9 cellular contexts compared by ENCODE assay signal in the genomic region with DNA sequence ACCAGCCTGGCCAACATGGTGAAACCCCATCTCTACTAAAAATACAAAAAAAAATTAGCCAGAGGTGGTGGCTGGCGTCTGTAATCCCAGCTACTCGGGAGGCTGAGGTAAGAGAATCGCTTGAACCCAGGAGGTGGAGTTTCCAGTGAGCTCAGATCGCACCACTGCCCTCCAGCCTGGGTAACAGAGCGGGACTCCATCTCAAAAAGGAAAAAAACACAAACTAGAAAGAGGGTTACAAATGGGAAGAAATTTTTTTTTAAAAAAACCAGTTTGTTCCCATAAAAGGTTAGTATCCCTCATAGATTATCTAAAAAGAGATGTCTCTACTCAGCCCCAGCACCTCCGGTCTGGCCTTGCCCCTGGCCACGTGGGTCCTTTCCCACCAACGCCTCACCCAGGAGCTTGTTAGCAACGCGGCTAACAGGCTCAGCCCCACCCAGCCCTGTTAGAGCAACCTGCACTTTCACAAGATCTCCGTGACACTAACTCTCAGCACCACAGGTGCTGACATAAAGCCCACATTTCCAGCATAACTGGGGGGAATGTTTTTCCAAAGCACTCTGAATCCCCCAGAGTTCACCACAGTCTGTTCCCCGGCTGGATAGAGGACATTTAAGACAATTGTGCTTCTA. TPM values are rescaled to one million over a fixed set of nuclear protein-coding genes. Genes with fewer than 3 reads are reported as not detected.
DNase-seq lines count a peak whose midpoint lies in the region; FAIRE-seq and TF ChIP-seq lines count a peak whose summit lies in the region.
"Had no signal": no experiment of that assay in that cellular context is flagged by ENCODE, and none has a peak within 500 bp of the region (broad histone marks: within the 10 kb centered on the region; RNA-seq: fewer than 3 reads in every experiment).

No MANE protein-coding gene starts in this region.

- no peaks in the 10 kb centered on the region for H3K9me3 ChIP-seq in ectodermal cell (ENCODE audit: control insufficient read depth, low read length)
- H3K9me3 ChIP-seq in ovary, result no peaks in the 10 kb centered on the region

- peaks cover 29% of the 10 kb centered on the region for H3K27me3 ChIP-seq in ectodermal cell (ENCODE audit: control insufficient read depth, insufficient read depth, low read length, poor library complexity, severe bottlenecking)
- H3K27me3 ChIP-seq in ovary, result no peaks in the 10 kb centered on the region

- H3K27ac ChIP-seq in RWPE1, result peak overlapping the region; percentile 90
- no peak overlapping the region for H3K27ac ChIP-seq in ectodermal cell (ENCODE audit: insufficient read depth, low read depth, low read length, poor library complexity, severe bottlenecking)
- H3K27ac ChIP-seq in ovary, result peak overlapping the region in 1 of 2 donors; percentile 74

- TF ChIP-seq POLR2A in ovary (IDR thresholded peaks at IDR 0.05), result peak; percentile 23
- TF ChIP-seq POLR2A in erythroblast (IDR thresholded peaks at IDR 0.05; ENCODE audit: low read length), result no peak

- TF ChIP-seq CTCF in RWPE1 (conservative IDR thresholded peaks at IDR 0.05; ENCODE audit: low read depth) (no peak), ovary (IDR thresholded peaks at IDR 0.05) (no peak)

- H3K4me1 ChIP-seq in ectodermal cell (ENCODE audit: control insufficient read depth, insufficient read depth, low read length), result peaks cover 18% of the 10 kb centered on the region
- H3K4me1 ChIP-seq in ovary (ENCODE audit: insufficient read depth), result peaks cover under 1% of the 10 kb centered on the region

- H3K36me3 ChIP-seq in ectodermal cell (ENCODE audit: control insufficient read depth, insufficient read depth, low read length) (no peaks in the 10 kb centered on the region), ovary (no peaks in the 10 kb centered on the region)

- CTCF ChIA-PET in RWPE1 (lab: Yijun Ruan, JAX), result interaction anchor here (1.4 to 2.5 kb wide), 3 partner anchors 7 to 14 kb away, joined by 6 to 10 read pairs (median 8); no protein-coding TSS in a partner anchor

- peak; percentile 64 for FAIRE-seq in GM18507 (lab: Jason Lieb, UNC)

- POLR2A ChIA-PET in RWPE1 (lab: Yijun Ruan, JAX; ENCODE audit: low non-redundant PET), result interaction anchor here (0.6 kb wide), 1 partner anchor 270 kb away, joined by 3 read pairs; no protein-coding TSS in a partner anchor

- WGBS in ectodermal cell, 2 experiments, result 6 to 9% methylated on average over 11 to 12 of the region's 12 CpGs
- 25 to 30% (median 30%) methylated on average over 12 of the region's 12 CpGs for WGBS in ovary, 3 donors

- DNase-seq in GM18507 (ENCODE audit: extremely low spot score, insufficient read length, low read depth), result peak; percentile 32
- peak; percentile 82 for DNase-seq in RWPE1 (ENCODE audit: low spot score)
- DNase-seq in ovary, result peak; percentile 49 to 67 (median 60)
- no peak for DNase-seq in AML-193 (lab: John Stamatoyannopoulos, UW)
- no peak for DNase-seq in erythroblast (lab: John Stamatoyannopoulos, UW)
- no peak for DNase-seq in putamen (ENCODE audit: low spot score)
- DNase-seq in NCI-H2171 treated with DMSO at 0.1 percent for 48 hours (lab: John Stamatoyannopoulos, UW), result no peak
- DNase-seq: IMR-90 had no signal

- no peak for TF ChIP-seq EP300 in ovary (IDR thresholded peaks at IDR 0.05)

- intact Hi-C loops in ovary (cut with DNase I), result loop anchor here in 1 of 4 donors (10.0 kb wide), 1 partner anchor 244 kb away; a partner anchor contains a TSS

- H3K4me3 ChIP-seq in ectodermal cell (ENCODE audit: insufficient read depth, low read depth, low read length), result peak overlapping the region; percentile 71
- peak overlapping the region; percentile 37 for H3K4me3 ChIP-seq in ovary

RNA-seq across cellular contexts. Expression of a gene that starts 4.3 kb away (rescaled TPM):
- 134 TPM for polyA plus RNA-seq in ectodermal cell (2013, experiment 1 of 4)
- polyA plus RNA-seq in ectodermal cell (2013, experiment 2 of 4), result 126 TPM
- 100.0 TPM for polyA plus RNA-seq in ectodermal cell (2013, experiment 3 of 4)
- 118 TPM for polyA plus RNA-seq in ectodermal cell (2013, experiment 4 of 4)
- total RNA-seq in ovary, result 100 to 1,000 TPM in 3 of 7 donors, 10 to 100 TPM in 4; 82.1 to 177 (median 98.4) TPM
- polyA plus RNA-seq in ovary, result 10 to 100 TPM; 58.3 to 59.0 TPM

RNA-seq across cellular contexts. Expression of a gene that starts 18.9 kb away (rescaled TPM):
- 1.4 TPM for polyA plus RNA-seq in ectodermal cell (2013, experiment 1 of 4)
- polyA plus RNA-seq in ectodermal cell (2013, experiment 2 of 4), result 1.00 TPM
- not detected for polyA plus RNA-seq in ectodermal cell (2013, experiment 3 of 4)
- polyA plus RNA-seq in ectodermal cell (2013, experiment 4 of 4), result 0.81 TPM
- total RNA-seq in ovary, result 1 to 10 TPM in 1 of 7 donors, under 1 TPM in 4, not detected in 2; 0.54 to 1.6 (median 0.75) TPM
- polyA plus RNA-seq in ovary, result not detected
- total RNA-seq: IMR-90 had no signal
- polyA plus RNA-seq: IMR-90 had no signal

RNA-seq across cellular contexts. Expression of a gene that starts 19.0 kb away (rescaled TPM):
- 0.56 TPM for polyA plus RNA-seq in ectodermal cell (2013, experiment 1 of 4)
- polyA plus RNA-seq in ectodermal cell (2013, experiment 2 of 4), result not detected
- polyA plus RNA-seq in ectodermal cell (2013, experiment 3 of 4), result not detected
- not detected for polyA plus RNA-seq in ectodermal cell (2013, experiment 4 of 4)
- total RNA-seq in ovary, result not detected
- not detected for polyA plus RNA-seq in ovary

RNA-seq across cellular contexts. Expression of a gene that starts 24.1 kb away (rescaled TPM):
- polyA plus RNA-seq in ectodermal cell (2013, experiment 1 of 4), result not detected
- 0.12 TPM for polyA plus RNA-seq in ectodermal cell (2013, experiment 2 of 4)
- polyA plus RNA-seq in ectodermal cell (2013, experiment 3 of 4), result not detected
- polyA plus RNA-seq in ectodermal cell (2013, experiment 4 of 4), result 0.77 TPM
- total RNA-seq in ovary, result not detected
- polyA plus RNA-seq in ovary, result not detected
- total RNA-seq: IMR-90 had no signal
- polyA plus RNA-seq: IMR-90 had no signal

RNA-seq across cellular contexts. Expression of a gene that starts 36.3 kb away (rescaled TPM):
- 92.7 TPM for polyA plus RNA-seq in ectodermal cell (2013, experiment 1 of 4)
- 91.6 TPM for polyA plus RNA-seq in ectodermal cell (2013, experiment 2 of 4)
- polyA plus RNA-seq in ectodermal cell (2013, experiment 3 of 4), result 74.1 TPM
- 89.9 TPM for polyA plus RNA-seq in ectodermal cell (2013, experiment 4 of 4)
- 10 to 100 TPM; 61.4 to 87.7 (median 66.8) TPM for total RNA-seq in ovary
- polyA plus RNA-seq in ovary, result 100 to 1,000 TPM in 1 of 2 donors, 10 to 100 TPM in 1; 80.9 to 105 TPM

Comparison
In these comparisons a context has a peak if more than half of its experiments do, and no peak if none do; other contexts are left out.
1. DNase-seq: peak in GM18507 (single experiment), RWPE1 (single experiment) and ovary (5 of 5); none in AML-193 (0 of 2), erythroblast (0 of 2), putamen (single experiment) and NCI-H2171 treated with DMSO at 0.1 percent for 48 hours (single experiment).